8 cellular contexts compared by ENCODE assay signal in genomic region chr1:15886613-15887167, GRCh38. TPM values are rescaled to one million over a fixed set of nuclear protein-coding genes. Genes with fewer than 3 reads are reported as not detected.
A peak's percentile ranks its signal among the peaks of the same experiment; 100 is the strongest.
DNase-seq lines count a peak whose midpoint lies in the region; ATAC-seq, FAIRE-seq and TF ChIP-seq lines count a peak whose summit lies in the region.

No MANE protein-coding gene starts in this region.

- 75 to 79% methylated on average over 2 to 4 of the region's 4 CpGs for WGBS in endodermal cell (ENCODE audit: insufficient coverage in 1 of 2, insufficient read length in 1 of 2), 2 experiments

- H3K27ac ChIP-seq in BLaER1 treated with 17β-estradiol and CSF1 and Interleukin-3, amounts not matched to agents 10 nM and 100 nM: peak overlapping the region; percentile 18 to 96 (median 91); a peak in 21 of 22 replicates
- peak overlapping the region; percentile 92 for H3K27ac ChIP-seq in endodermal cell (ENCODE audit: low read depth, low read length)

- H4K20me1 ChIP-seq in BLaER1 treated with 17β-estradiol and CSF1 and Interleukin-3, amounts not matched to agents 10 nM and 100 nM: peaks cover 11 to 99% (median 73%) of the 10 kb centered on the region in 11 experiments; a peak in 21 of 22 replicates

- no peaks in the 10 kb centered on the region for H3K9me3 Mint-ChIP-seq in endodermal cell
- no peaks in the 10 kb centered on the region for H3K9me3 Mint-ChIP-seq in neural crest cell

- TF ChIP-seq CTCF in endodermal cell (conservative IDR thresholded peaks at IDR 0.05): no peak
- no peak for TF ChIP-seq CTCF in neural crest cell (conservative IDR thresholded peaks at IDR 0.05)

- H3K4me1 Mint-ChIP-seq in endodermal cell (peaks cover 18% of the 10 kb centered on the region), neural crest cell (peaks cover 29% of the 10 kb centered on the region)

- DNase-seq in MG63 (no peak), endodermal cell (no peak), neural crest cell (ENCODE audit: low read depth, low spot score) (no peak), T1000 (lab: John Stamatoyannopoulos, UW) (no peak), NCI-H2029 (lab: John Stamatoyannopoulos, UW) (no peak), frontal cortex (ENCODE audit: low spot score in 2 of 2) (no peak)

- peak overlapping the region; percentile 44 for H3K4me3 Mint-ChIP-seq in endodermal cell
- H3K4me3 Mint-ChIP-seq in neural crest cell: no peak overlapping the region

- no peak for ATAC-seq in GM19023 (IDR thresholded peaks at IDR 0.05; ENCODE audit: unreplicated experiment)

- H3K36me3 ChIP-seq in BLaER1 treated with 17β-estradiol and CSF1 and Interleukin-3, amounts not matched to agents 10 nM and 100 nM: peaks cover 19 to 45% (median 36%) of the 10 kb centered on the region in 11 experiments
- H3K36me3 ChIP-seq in MG63: peaks cover 13% of the 10 kb centered on the region
- H3K36me3 ChIP-seq in endodermal cell (ENCODE audit: control insufficient read depth, insufficient read depth, low read length): peaks cover 32% of the 10 kb centered on the region

- H3K27ac Mint-ChIP-seq in endodermal cell (peak overlapping the region; percentile 96), neural crest cell (ENCODE audit: unreplicated experiment) (peak overlapping the region; percentile 8)

- H3K4me2 ChIP-seq in BLaER1 treated with 17β-estradiol and CSF1 and Interleukin-3, amounts not matched to agents 10 nM and 100 nM: peak overlapping the region; percentile 67 to 94 (median 79)

- no peaks in the 10 kb centered on the region for H3K27me3 ChIP-seq in BLaER1 treated with 17β-estradiol and CSF1 and Interleukin-3, amounts not matched to agents 10 nM and 100 nM
- no peaks in the 10 kb centered on the region for H3K27me3 ChIP-seq in MG63
- H3K27me3 ChIP-seq in endodermal cell (ENCODE audit: control insufficient read depth, insufficient read depth, low read length, poor library complexity, severe bottlenecking): no peaks in the 10 kb centered on the region

- peaks cover 55 to 80% (median 63%) of the 10 kb centered on the region in 10 experiments for H3K4me1 ChIP-seq in BLaER1 treated with 17β-estradiol and CSF1 and Interleukin-3, amounts not matched to agents 10 nM and 100 nM
- no peaks in the 10 kb centered on the region for H3K4me1 ChIP-seq in endodermal cell (ENCODE audit: control insufficient read depth, insufficient read depth, low read length)

- H3K9ac ChIP-seq in BLaER1 treated with 17β-estradiol and CSF1 and Interleukin-3, amounts not matched to agents 10 nM and 100 nM: peak overlapping the region; percentile 65 to 87 (median 83)
- no peak overlapping the region for H3K9ac ChIP-seq in endodermal cell (ENCODE audit: extremely low read depth, low read length, poor library complexity, severe bottlenecking)

- peaks cover 15% of the 10 kb centered on the region for H3K36me3 Mint-ChIP-seq in endodermal cell (ENCODE audit: low read depth)
- H3K36me3 Mint-ChIP-seq in neural crest cell (ENCODE audit: low read depth): peaks cover 2% of the 10 kb centered on the region

- peak overlapping the region in 9 of 10 experiments; percentile 2 to 63 (median 44); a peak in 14 of 20 replicates for H3K4me3 ChIP-seq in BLaER1 treated with 17β-estradiol and CSF1 and Interleukin-3, amounts not matched to agents 10 nM and 100 nM
- peak overlapping the region; percentile 28 for H3K4me3 ChIP-seq in MG63
- no peak overlapping the region for H3K4me3 ChIP-seq in endodermal cell (ENCODE audit: low read length)

- no peaks in the 10 kb centered on the region for H3K9me3 ChIP-seq in BLaER1 treated with 17β-estradiol and CSF1 and Interleukin-3, amounts not matched to agents 10 nM and 100 nM (replicated peaks in 1 of 11)
- H3K9me3 ChIP-seq in MG63: no peaks in the 10 kb centered on the region
- H3K9me3 ChIP-seq in endodermal cell (ENCODE audit: control insufficient read depth, low read length): no peaks in the 10 kb centered on the region

- FAIRE-seq in frontal cortex (lab: Jason Lieb, UNC): no peak

- H3K27me3 Mint-ChIP-seq in endodermal cell (ENCODE audit: insufficient read depth): no peaks in the 10 kb centered on the region
- no peaks in the 10 kb centered on the region for H3K27me3 Mint-ChIP-seq in neural crest cell (ENCODE audit: low read depth)

RNA-seq across cellular contexts. Expression of gene SPEN, which starts 39.2 kb away (rescaled TPM):
- total RNA-seq in MG63 (2014; rRNA removed; shearing (Covaris generic); ENCODE audit: low replicate concordance): 3.3 and 4.8 TPM in 2 replicates
- total RNA-seq in endodermal cell (10 to 100 TPM; 61.5 to 71.9 TPM), neural crest cell (66.5 and 69.4 TPM in 2 replicates), frontal cortex (58.3 TPM)
- 55.4 TPM for polyA plus RNA-seq in endodermal cell (2013, experiment 1 of 2)
- 52.7 TPM for polyA plus RNA-seq in endodermal cell (2013, experiment 2 of 2)

Comparison
In these comparisons a context has a peak if more than half of its experiments do, and no peak if none do; other contexts are left out.
1. RNA of gene SPEN, which starts 39.2 kb away (total RNA-seq): 61.5 to 71.9 TPM in endodermal cell, 66.5 to 69.4 TPM in neural crest cell and 58.3 TPM in frontal cortex (single experiment); 3.3 to 4.8 TPM in MG63; every median in the first group is over 10 times any median in the second.